Comparison of ENCODE assay signal across 15 cellular contexts in genomic region chr7:20064181-20064970, GRCh38.
DNase-seq lines count a peak whose midpoint lies in the region; ATAC-seq and TF ChIP-seq lines count a peak whose summit lies in the region.
"Had no signal": no experiment of that assay in that cellular context is flagged by ENCODE, and none has a peak within 500 bp of the region (broad histone marks: within the 10 kb centered on the region; RNA-seq: fewer than 3 reads in every experiment).

No MANE protein-coding gene starts in this region.

- no peak overlapping the region for H2AFZ ChIP-seq in smooth muscle cell (ENCODE audit: low read depth)

- intact Hi-C loops in gastrocnemius medialis (cut with DNase I; ENCODE audit: low total_unique reads) = no loop called here

- no peak for TF ChIP-seq CTCF in foreskin fibroblast (IDR thresholded peaks at IDR 0.05; ENCODE audit: low read depth, low read length)
- TF ChIP-seq CTCF in smooth muscle cell (IDR thresholded peaks at IDR 0.05; ENCODE audit: borderline replicate concordance, insufficient read depth, poor library complexity, severe bottlenecking) = no peak
- TF ChIP-seq CTCF in chondrocyte (IDR thresholded peaks at IDR 0.05) = no peak
- TF ChIP-seq CTCF in gastrocnemius medialis (IDR thresholded peaks at IDR 0.05 in 4 of 5, conservative IDR thresholded peaks at IDR 0.05 in 1 of 5) = no peak

- H3K36me3 Mint-ChIP-seq in chondrocyte (ENCODE audit: low read depth) = no peaks in the 10 kb centered on the region
- H3K36me3 Mint-ChIP-seq: activated naive CD4-positive, alpha-beta T cell treated with anti-CD3 and anti-CD28 coated beads, Interleukin-2, amount 50 U/mL, for 24 hours had no signal

- no peak overlapping the region for H3K9ac ChIP-seq in smooth muscle cell (ENCODE audit: low read depth)

- H3K36me3 ChIP-seq in smooth muscle cell (ENCODE audit: low read depth) (no peaks in the 10 kb centered on the region), gastrocnemius medialis (no peaks in the 10 kb centered on the region)

- ATAC-seq in gastrocnemius medialis = no peak
- ATAC-seq: left lobe of liver; natural killer cell treated with Interleukin-12 subunit alpha and Interleukin-12 subunit beta and Interleukin-15 and Interleukin-18, amount 100 ng/mL, for 72 hours had no signal

- in situ Hi-C loops in gastrocnemius medialis (cut with MboI; ENCODE audit: low sequenced_read_pairs in 4 of 4) = no loop called here

- peak overlapping the region; percentile 5 for H3K4me2 ChIP-seq in smooth muscle cell

- H3K27ac ChIP-seq in smooth muscle cell (ENCODE audit: low read depth) (peak overlapping the region; percentile 25), gastrocnemius medialis (no peak overlapping the region)
- H3K27ac ChIP-seq: 22Rv1, VCaP had no signal

- no peak overlapping the region for H3K4me3 Mint-ChIP-seq in chondrocyte (ENCODE audit: unreplicated experiment)
- H3K4me3 Mint-ChIP-seq: activated naive CD4-positive, alpha-beta T cell treated with anti-CD3 and anti-CD28 coated beads, Interleukin-2, amount 50 U/mL, for 24 hours; natural killer cell treated with Interleukin-12 subunit alpha and Interleukin-12 subunit beta and Interleukin-15 and Interleukin-18, amount 100 ng/mL, for 72 hours had no signal

- DNase-seq in NCI-H2227 treated with DMSO at 0.1 percent for 48 hours (lab: John Stamatoyannopoulos, UW) (peak; percentile 40), NCI-H2227 (lab: John Stamatoyannopoulos, UW; ENCODE audit: unreplicated experiment) (no peak), RKO (ENCODE audit: low spot score) (peak; percentile 1), foreskin fibroblast (peak; percentile 18 to 56), smooth muscle cell (lab: John Stamatoyannopoulos, UW; ENCODE audit: unreplicated experiment) (no peak), chondrocyte (ENCODE audit: low spot score) (no peak), NCI-H187 treated with DMSO at 0.1 percent for 48 hours (lab: John Stamatoyannopoulos, UW) (no peak), gastrocnemius medialis (no peak)
- DNase-seq: NCI-H526, SIG-M5 had no signal

- H3K9me3 Mint-ChIP-seq in chondrocyte (ENCODE audit: low read depth) = peaks cover 13% of the 10 kb centered on the region
- H3K9me3 Mint-ChIP-seq: activated naive CD4-positive, alpha-beta T cell treated with anti-CD3 and anti-CD28 coated beads, Interleukin-2, amount 50 U/mL, for 24 hours had no signal

- H3K4me1 Mint-ChIP-seq in chondrocyte (ENCODE audit: low read depth) = peaks cover 12% of the 10 kb centered on the region
- H3K4me1 Mint-ChIP-seq: activated naive CD4-positive, alpha-beta T cell treated with anti-CD3 and anti-CD28 coated beads, Interleukin-2, amount 50 U/mL, for 24 hours had no signal

- H3K27me3 ChIP-seq in smooth muscle cell (ENCODE audit: low read depth) (no peaks in the 10 kb centered on the region), gastrocnemius medialis (no peaks in the 10 kb centered on the region)

- no peak for TF ChIP-seq POLR2A in gastrocnemius medialis (IDR thresholded peaks at IDR 0.05)

- 72% methylated on average over 5 of the region's 5 CpGs for WGBS in smooth muscle cell (ENCODE audit: low lambda C conversion rate)

- H3K27ac Mint-ChIP-seq in chondrocyte (ENCODE audit: unreplicated experiment) = no peak overlapping the region
- H3K27ac Mint-ChIP-seq: activated naive CD4-positive, alpha-beta T cell treated with anti-CD3 and anti-CD28 coated beads, Interleukin-2, amount 50 U/mL, for 24 hours; natural killer cell treated with Interleukin-12 subunit alpha and Interleukin-12 subunit beta and Interleukin-15 and Interleukin-18, amount 100 ng/mL, for 72 hours had no signal

- peaks cover 9% of the 10 kb centered on the region for H3K4me1 ChIP-seq in smooth muscle cell (ENCODE audit: low read depth)
- no peaks in the 10 kb centered on the region for H3K4me1 ChIP-seq in gastrocnemius medialis

- H4K20me1 ChIP-seq in smooth muscle cell (ENCODE audit: low read depth) = no peaks in the 10 kb centered on the region

- H3K4me3 ChIP-seq in foreskin fibroblast (ENCODE audit: low read depth in 1 of 2, low read length in 2 of 2) = no peak overlapping the region
- H3K4me3 ChIP-seq in smooth muscle cell = no peak overlapping the region
- H3K4me3 ChIP-seq in gastrocnemius medialis = no peak overlapping the region

- no peaks in the 10 kb centered on the region for H3F3A ChIP-seq in smooth muscle cell (ENCODE audit: low read depth)

- H3K9me3 ChIP-seq in smooth muscle cell (replicated peaks; ENCODE audit: low read depth) (no peaks in the 10 kb centered on the region), gastrocnemius medialis (no peaks in the 10 kb centered on the region)

- peaks cover 2% of the 10 kb centered on the region for H3K27me3 Mint-ChIP-seq in chondrocyte (ENCODE audit: low read depth)
- H3K27me3 Mint-ChIP-seq: activated naive CD4-positive, alpha-beta T cell treated with anti-CD3 and anti-CD28 coated beads, Interleukin-2, amount 50 U/mL, for 24 hours; natural killer cell treated with Interleukin-12 subunit alpha and Interleukin-12 subunit beta and Interleukin-15 and Interleukin-18, amount 100 ng/mL, for 72 hours had no signal

- no peaks in the 10 kb centered on the region for H3K79me2 ChIP-seq in smooth muscle cell (ENCODE audit: low read depth)

Comparison
In these comparisons a context has a peak if more than half of its experiments do, and no peak if none do; other contexts are left out.
1. DNase-seq: peak in NCI-H2227 treated with DMSO at 0.1 percent for 48 hours (single experiment), RKO (single experiment) and foreskin fibroblast (2 of 2); none in NCI-H2227 (single experiment), smooth muscle cell (single experiment), chondrocyte (single experiment), NCI-H187 treated with DMSO at 0.1 percent for 48 hours (single experiment) and gastrocnemius medialis (0 of 2).